In genomic region chr10:17507538-17507937, GRCh38 we compare ENCODE assay signal across 23 cellular contexts. TPM values are rescaled to one million over a fixed set of nuclear protein-coding genes. Genes with fewer than 3 reads are reported as not detected.
"Had no signal": no experiment of that assay in that cellular context is flagged by ENCODE, and none has a peak within 500 bp of the region (broad histone marks: within the 10 kb centered on the region; RNA-seq: fewer than 3 reads in every experiment).

No MANE protein-coding gene starts in this region.

- H3K4me3 ChIP-seq: left ventricle myocardium inferior, pancreas, psoas muscle, smooth muscle cell, stomach, thyroid gland, upper lobe of left lung had no signal

- H3K4me1 ChIP-seq: psoas muscle, thyroid gland had no signal

- H3K27ac ChIP-seq: brain microvascular endothelial cell, left ventricle myocardium inferior, pancreas, psoas muscle, stomach, thyroid gland, upper lobe of left lung had no signal

- ATAC-seq: activated CD4-positive, alpha-beta T cell treated with anti-CD3 and anti-CD28 coated beads for 36 hours; activated T-cell treated with anti-CD3 and anti-CD28 coated beads, Interleukin-2, amount 50 U/mL, for 4 hours; pancreas; psoas muscle; stimulated activated naive B cell treated with anti-CD40 and anti-IgM and Interleukin-4, amounts not matched to agents 10 μg/mL and 1 μg/mL and 100 μg/mL, for 72 hours had no signal

- FAIRE-seq: astrocyte, frontal cortex, islet of Langerhans, pancreas had no signal

- H3K36me3 ChIP-seq: brain microvascular endothelial cell, left ventricle myocardium inferior, pancreas, stomach, thyroid gland, upper lobe of left lung had no signal

- H3K9me3 ChIP-seq: left ventricle myocardium inferior, pancreas, psoas muscle, stomach, thyroid gland, upper lobe of left lung had no signal

- H3K27me3 Mint-ChIP-seq: activated CD4-positive, alpha-beta T cell treated with anti-CD3 and anti-CD28 coated beads for 36 hours had no signal

- H3K4me2 ChIP-seq: smooth muscle cell had no signal

- DNase-seq: activated CD4-positive, alpha-beta T cell treated with anti-CD3 and anti-CD28 coated beads for 36 hours; activated CD4-positive, alpha-beta T cell treated with anti-CD3 and anti-CD28 coated beads, Interleukin-2, amount 50 U/mL, for 4 hours; activated CD4-positive, CD25-positive, alpha-beta regulatory T cell; activated CD8-positive, alpha-beta memory T cell treated with anti-CD3 and anti-CD28 coated beads, Interleukin-2, amount 50 U/mL, for 48 hours; activated naive CD4-positive, alpha-beta T cell; activated T-cell treated with anti-CD3 and anti-CD28 coated beads, Interleukin-2, amount 50 U/mL, for 4 hours; amniotic stem cell; brain microvascular endothelial cell; effector CD8-positive, alpha-beta T cell; left ventricle myocardium inferior; pancreas; psoas muscle; stimulated activated CD4-positive, alpha-beta T cell treated with anti-CD3 and anti-CD28 coated beads, Interleukin-1b, Interleukin-23, amount 100 ng/mL, for 48 hours; stimulated activated CD4-positive, alpha-beta T cell treated with anti-CD3 and anti-CD28 coated beads, Interleukin-4, amount 100 ng/mL, for 4 hours; stimulated activated CD8-positive, alpha-beta memory T cell treated with anti-CD3 and anti-CD28 coated beads, Interleukin-4, amount 100 ng/mL, for 48 hours; stimulated activated naive B cell treated with anti-CD40 and anti-IgM and Interleukin-4, amounts not matched to agents 10 μg/mL and 1 μg/mL and 100 μg/mL, for 72 hours; stomach; thyroid gland; upper lobe of left lung had no signal

- H3K4me1 Mint-ChIP-seq: stimulated activated naive B cell treated with anti-CD40 and anti-IgM and Interleukin-4, amounts not matched to agents 10 μg/mL and 1 μg/mL and 100 μg/mL, for 72 hours had no signal

- H3K4me3 Mint-ChIP-seq: stimulated activated naive B cell treated with anti-CD40 and anti-IgM and Interleukin-4, amounts not matched to agents 10 μg/mL and 1 μg/mL and 100 μg/mL, for 72 hours had no signal

- H3K27ac Mint-ChIP-seq: stimulated activated naive B cell treated with anti-CD40 and anti-IgM and Interleukin-4, amounts not matched to agents 10 μg/mL and 1 μg/mL and 100 μg/mL, for 72 hours had no signal

- H3K27me3 ChIP-seq: brain microvascular endothelial cell, pancreas, stomach, thyroid gland, upper lobe of left lung had no signal

- H3K36me3 Mint-ChIP-seq: stimulated activated naive B cell treated with anti-CD40 and anti-IgM and Interleukin-4, amounts not matched to agents 10 μg/mL and 1 μg/mL and 100 μg/mL, for 72 hours had no signal

RNA-seq across cellular contexts. Expression of gene ST8SIA6, which starts 53.1 kb away (rescaled TPM):
- total RNA-seq: activated CD4-positive, alpha-beta T cell treated with anti-CD3 and anti-CD28 coated beads for 36 hours; astrocyte; smooth muscle cell had no signal
